In genomic region chr7:43582503-43583423, GRCh38 we compare ENCODE assay signal across 8 cellular contexts. TPM values are rescaled to one million over a fixed set of nuclear protein-coding genes. Genes with fewer than 3 reads are reported as not detected.
A peak's percentile ranks its signal among the peaks of the same experiment; 100 is the strongest.
DNase-seq lines count a peak whose midpoint lies in the region; ATAC-seq and TF ChIP-seq lines count a peak whose summit lies in the region.

TSS of gene STK17A (plus strand) at chr7:43583108. CDS start at chr7:43583244, 136 bp downstream.

- DNase-seq in CD14-positive monocyte (ENCODE audit: low spot score) (peak; percentile 93), NCI-H748 treated with DMSO at 0.1 percent for 48 hours (lab: John Stamatoyannopoulos, UW) (peak; percentile 86), lower leg skin (ENCODE audit: low spot score in 2 of 2) (peak; percentile 89 to 98)
- peak; percentile 88 to 92 for DNase-seq in activated CD4-positive, alpha-beta T cell treated with anti-CD3 and anti-CD28 coated beads, Interleukin-2, amount 50 U/mL, for 48 hours
- DNase-seq in stimulated activated CD4-positive, alpha-beta T cell treated with anti-CD3 and anti-CD28 coated beads, TNF-alpha, amount 100 ng/mL, for 1 hour (ENCODE audit: low read depth in 3 of 3, low spot score in 1 of 3): peak; percentile 88 to 96 (median 93)

- H3K4me3 ChIP-seq in duodenal mucosa (ENCODE audit: low read depth in 1 of 2, low read length in 2 of 2) (peak within 1 kb of the TSS; percentile 87 to 94), lower leg skin (ENCODE audit: low read depth, poor library complexity, severe bottlenecking) (peak within 1 kb of the TSS; percentile 97)

- H3K9me3 Mint-ChIP-seq in CD14-positive monocyte: no peaks in the 10 kb centered on the region

- WGBS in lower leg skin, 2 donors: 2 to 3% methylated on average over 20 to 40 of the region's 83 CpGs

- TF ChIP-seq POLR2A in lower leg skin (IDR thresholded peaks at IDR 0.05): peak in 1 of 2 donors; percentile 35

- peak; percentile 95 for TF ChIP-seq CTCF in CD14-positive monocyte (IDR thresholded peaks at IDR 0.05)
- TF ChIP-seq CTCF in lower leg skin (IDR thresholded peaks at IDR 0.05): peak in 2 of 3 donors; percentile 92 to 96

- peaks cover 0 to 1% of the 10 kb centered on the region in 2 donors for H3K36me3 Mint-ChIP-seq in CD14-positive monocyte

- H3K9me3 ChIP-seq in duodenal mucosa (ENCODE audit: control insufficient read depth in 1 of 2, low read length in 2 of 2): no peaks in the 10 kb centered on the region

- peaks cover 16 to 20% of the 10 kb centered on the region in 2 donors for H3K4me1 ChIP-seq in duodenal mucosa (ENCODE audit: control insufficient read depth in 1 of 2, insufficient read depth in 2 of 2, low read length in 2 of 2)

- H3K9ac ChIP-seq in duodenal mucosa (ENCODE audit: low read depth in 1 of 2, low read length in 2 of 2): peak within 1 kb of the TSS; percentile 69 to 95

- H3K27me3 Mint-ChIP-seq in CD14-positive monocyte (ENCODE audit: low read depth in 3 of 3): peaks cover 16 to 23% (median 18%) of the 10 kb centered on the region in 3 donors

- intact Hi-C loops in CD14-positive monocyte (cut with micrococcal nuclease): loop anchor here (2.0 to 10.0 kb wide), 3 partner anchors 116 to 255 kb away; no protein-coding TSS in a partner anchor
- intact Hi-C loops in lower leg skin (cut with DNase I; ENCODE audit: low total_unique reads): loop anchor here (2.0 to 10.0 kb wide), 3 partner anchors 118 to 252 kb away; no protein-coding TSS in a partner anchor

- peaks cover 0 to 6% of the 10 kb centered on the region in 2 donors for H3K27me3 ChIP-seq in duodenal mucosa (ENCODE audit: control insufficient read depth in 1 of 2, insufficient read depth in 2 of 2, low read length in 2 of 2)

- H3K4me3 Mint-ChIP-seq in CD14-positive monocyte: peak within 1 kb of the TSS; percentile 91 to 96

- peaks cover 25% of the 10 kb centered on the region for H3K4me1 Mint-ChIP-seq in CD14-positive monocyte

- no peaks in the 10 kb centered on the region for H3K36me3 ChIP-seq in duodenal mucosa (ENCODE audit: control insufficient read depth in 1 of 2, insufficient read depth in 2 of 2, low read length in 2 of 2)

- peak within 1 kb of the TSS; percentile 87 for H3K27ac ChIP-seq in duodenal mucosa (ENCODE audit: low read depth, low read length)

- H3K27ac Mint-ChIP-seq in CD14-positive monocyte: peak within 1 kb of the TSS; percentile 64 to 88 (median 83)

- ATAC-seq in GM19351 (IDR thresholded peaks at IDR 0.05; ENCODE audit: unreplicated experiment): peak; percentile 60
- peak; percentile 78 for ATAC-seq in HG03521 (IDR thresholded peaks at IDR 0.05; ENCODE audit: unreplicated experiment)

RNA-seq across cellular contexts. Expression of gene STK17A, which starts in this region (rescaled TPM):
- 10 to 100 TPM in 1 of 2 donors, 1 to 10 TPM in 1; 9.5 to 14.1 TPM for polyA plus RNA-seq in CD14-positive monocyte
- total RNA-seq in lower leg skin: 10 to 100 TPM in 3 of 4 donors, 1 to 10 TPM in 1; 6.5 to 17.1 (median 13.3) TPM

Comparison
In these comparisons a context has a peak if more than half of its experiments do, and no peak if none do; other contexts are left out.
1. Peak in every context shown above with its lines: DNase-seq, ATAC-seq, H3K4me3 ChIP-seq and H3K27ac ChIP-seq.